Comparison of ENCODE assay signal across 9 cellular contexts in genomic region chr9:78115073-78115472, GRCh38.
DNase-seq lines count a peak whose midpoint lies in the region; ATAC-seq and TF ChIP-seq lines count a peak whose summit lies in the region.
"Had no signal": no experiment of that assay in that cellular context is flagged by ENCODE, and none has a peak within 500 bp of the region (broad histone marks: within the 10 kb centered on the region; RNA-seq: fewer than 3 reads in every experiment).

No MANE protein-coding gene starts in this region.

- H3K36me3 ChIP-seq in liver (ENCODE audit: control insufficient read depth in 4 of 4, insufficient read depth in 3 of 4, low read depth in 1 of 4, low read length in 3 of 4) (no peaks in the 10 kb centered on the region), tibial nerve (no peaks in the 10 kb centered on the region)

- ATAC-seq in SK-N-SH treated with all-trans-retinoic acid at 6 μM for 48 hours: 0 out of 3 replicates have a peak, but pooled peaks have one; percentile 37
- no peak for ATAC-seq in GM21423 (IDR thresholded peaks at IDR 0.05; ENCODE audit: unreplicated experiment)
- ATAC-seq: activated naive CD8-positive, alpha-beta T cell treated with anti-CD3 and anti-CD28 coated beads, Interleukin-2, amount 50 U/mL, for 24 hours had no signal

- no peak for TF ChIP-seq EP300 in tibial nerve (IDR thresholded peaks at IDR 0.05)

- H3K9me3 ChIP-seq in liver (ENCODE audit: control insufficient read depth in 4 of 4, low read length in 3 of 4) (no peaks in the 10 kb centered on the region), tibial nerve (no peaks in the 10 kb centered on the region)

- TF ChIP-seq CTCF in HFF-Myc (IDR thresholded peaks at IDR 0.05; ENCODE audit: low read depth, low read length, missing control alignments): peak; percentile 31
- peak; percentile 8 for TF ChIP-seq CTCF in liver (IDR thresholded peaks at IDR 0.05; ENCODE audit: low read depth, low read length, missing input control)
- TF ChIP-seq CTCF in tibial nerve (IDR thresholded peaks at IDR 0.05): peak in 2 of 5 experiments; percentile 4 to 18

- no peak for TF ChIP-seq RAD21 in liver (IDR thresholded peaks at IDR 0.05)

- H3K4me1 ChIP-seq in liver (ENCODE audit: control insufficient read depth in 4 of 4, insufficient read depth in 4 of 4, low read length in 3 of 4): no peaks in the 10 kb centered on the region
- H3K4me1 ChIP-seq in tibial nerve: no peaks in the 10 kb centered on the region

- H3K4me3 ChIP-seq in HFF-Myc (replicated peaks; ENCODE audit: low read depth, low read length): no peak overlapping the region
- no peak overlapping the region for H3K4me3 ChIP-seq in liver (ENCODE audit: low read depth in 1 of 3, low read length in 3 of 3)
- no peak overlapping the region for H3K4me3 ChIP-seq in tibial nerve

- 94% methylated on average over 1 of the region's 1 CpG for WGBS in liver
- WGBS in tibial nerve, 2 donors: 83 to 94% methylated on average over 1 of the region's 1 CpG

- no peak overlapping the region for H3K9ac ChIP-seq in liver (ENCODE audit: low read depth in 1 of 2, low read length in 2 of 2)

- H3K27me3 ChIP-seq in liver (ENCODE audit: control insufficient read depth in 4 of 4, insufficient read depth in 4 of 4, low read length in 3 of 4) (no peaks in the 10 kb centered on the region), tibial nerve (no peaks in the 10 kb centered on the region)

- H3K27ac ChIP-seq in liver (ENCODE audit: low read depth in 1 of 2, low read length in 2 of 2) (no peak overlapping the region), tibial nerve (no peak overlapping the region)

- no peak for TF ChIP-seq POLR2A in tibial nerve (IDR thresholded peaks at IDR 0.05)

- DNase-seq in COLO829 (ENCODE audit: low spot score): peak; percentile 42
- DNase-seq in HFF-Myc (ENCODE audit: extremely low read depth, low read depth): no peak
- DNase-seq in NCI-H2081 treated with DMSO at 0.1 percent for 48 hours (lab: John Stamatoyannopoulos, UW): no peak
- no peak for DNase-seq in OCI-M2 (lab: John Stamatoyannopoulos, UW; ENCODE audit: unreplicated experiment)
- no peak for DNase-seq in tibial nerve (ENCODE audit: low spot score in 2 of 2)
- DNase-seq: activated naive CD8-positive, alpha-beta T cell treated with anti-CD3 and anti-CD28 coated beads, Interleukin-2, amount 50 U/mL, for 24 hours had no signal

TF ChIP-seq in SK-N-SH treated with all-trans-retinoic acid at 6 μM for 48 hours, 23 proteins besides CTCF, POLR2A, EP300 and RAD21:
- TF ChIP-seq SNAI2 (CRISPR knock-in tag; IDR thresholded peaks at IDR 0.05) (no peak), ZC3H10 (CRISPR knock-in tag; IDR thresholded peaks at IDR 0.05) (no peak), ZNF565 (CRISPR knock-in tag; conservative IDR thresholded peaks at IDR 0.05; ENCODE audit: low read depth) (no peak), BACH2 (CRISPR knock-in tag; IDR thresholded peaks at IDR 0.05; ENCODE audit: borderline replicate concordance) (no peak), OSR1 (CRISPR knock-in tag; IDR thresholded peaks at IDR 0.05) (no peak), ISL1 (CRISPR knock-in tag; IDR thresholded peaks at IDR 0.05) (no peak), TOX (CRISPR knock-in tag; IDR thresholded peaks at IDR 0.05; ENCODE audit: borderline replicate concordance) (no peak), ZNF8 (CRISPR knock-in tag; IDR thresholded peaks at IDR 0.05) (no peak), CSDC2 (CRISPR knock-in tag; IDR thresholded peaks at IDR 0.05) (no peak), ZFP3 (CRISPR knock-in tag; IDR thresholded peaks at IDR 0.05) (no peak), GLIS3 (CRISPR knock-in tag; IDR thresholded peaks at IDR 0.05) (no peak), ESRRG (CRISPR knock-in tag; IDR thresholded peaks at IDR 0.05) (no peak)
TF ChIP-seq in SK-N-SH treated with all-trans-retinoic acid at 6 μM for 48 hours: peak in this region for 0.

TF ChIP-seq in liver, 16 proteins besides CTCF, POLR2A, EP300 and RAD21:
- TF ChIP-seq, protein P1, sequence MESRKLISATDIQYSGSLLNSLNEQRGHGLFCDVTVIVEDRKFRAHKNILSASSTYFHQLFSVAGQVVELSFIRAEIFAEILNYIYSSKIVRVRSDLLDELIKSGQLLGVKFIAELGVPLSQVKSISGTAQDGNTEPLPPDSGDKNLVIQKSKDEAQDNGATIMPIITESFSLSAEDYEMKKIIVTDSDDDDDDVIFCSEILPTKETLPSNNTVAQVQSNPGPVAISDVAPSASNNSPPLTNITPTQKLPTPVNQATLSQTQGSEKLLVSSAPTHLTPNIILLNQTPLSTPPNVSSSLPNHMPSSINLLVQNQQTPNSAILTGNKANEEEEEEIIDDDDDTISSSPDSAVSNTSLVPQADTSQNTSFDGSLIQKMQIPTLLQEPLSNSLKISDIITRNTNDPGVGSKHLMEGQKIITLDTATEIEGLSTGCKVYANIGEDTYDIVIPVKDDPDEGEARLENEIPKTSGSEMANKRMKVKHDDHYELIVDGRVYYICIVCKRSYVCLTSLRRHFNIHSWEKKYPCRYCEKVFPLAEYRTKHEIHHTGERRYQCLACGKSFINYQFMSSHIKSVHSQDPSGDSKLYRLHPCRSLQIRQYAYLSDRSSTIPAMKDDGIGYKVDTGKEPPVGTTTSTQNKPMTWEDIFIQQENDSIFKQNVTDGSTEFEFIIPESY (IDR thresholded peaks at IDR 0.05): no peak
- no peak for TF ChIP-seq NR2F2 (IDR thresholded peaks at IDR 0.05)
- no peak for TF ChIP-seq JUND (IDR thresholded peaks at IDR 0.05)
- TF ChIP-seq SP1 (IDR thresholded peaks at IDR 0.05): no peak
- no peak for TF ChIP-seq TAF1 (conservative IDR thresholded peaks at IDR 0.05)
- TF ChIP-seq MAX (IDR thresholded peaks at IDR 0.05): no peak
- no peak for TF ChIP-seq YY1 (IDR thresholded peaks at IDR 0.05)
- no peak for TF ChIP-seq HNF4A (conservative IDR thresholded peaks at IDR 0.05)
- TF ChIP-seq, protein P2, sequence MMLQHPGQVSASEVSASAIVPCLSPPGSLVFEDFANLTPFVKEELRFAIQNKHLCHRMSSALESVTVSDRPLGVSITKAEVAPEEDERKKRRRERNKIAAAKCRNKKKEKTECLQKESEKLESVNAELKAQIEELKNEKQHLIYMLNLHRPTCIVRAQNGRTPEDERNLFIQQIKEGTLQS (IDR thresholded peaks at IDR 0.05): no peak
- no peak for TF ChIP-seq GABPA (IDR thresholded peaks at IDR 0.05 in 1 of 2, conservative IDR thresholded peaks at IDR 0.05 in 1 of 2)
